Comparison of ENCODE assay signal across 1 cellular context in genomic region chr16:72927199-72928088, GRCh38.
TF ChIP-seq lines count a peak whose summit lies in the region.

No MANE protein-coding gene starts in this region.

TF ChIP-seq in HEK293, 187 proteins besides CTCF, POLR2A, EP300 and RAD21 (continued from another document):
- TF ChIP-seq ZNF26 (tag by site-specific recombination; IDR thresholded peaks at IDR 0.05), result no peak
- no peak for TF ChIP-seq MYNN (tag by site-specific recombination; IDR thresholded peaks at IDR 0.05; ENCODE audit: borderline replicate concordance)
- TF ChIP-seq BCL11A (tag by site-specific recombination; IDR thresholded peaks at IDR 0.05; ENCODE audit: low read depth), result peak; percentile 74; the same call in 1 of the 2 replicates
- TF ChIP-seq SP7 (tag by site-specific recombination; IDR thresholded peaks at IDR 0.05), result peak; percentile 96
- 0 out of 2 replicates have a peak, but pooled peaks have one; percentile 18 for TF ChIP-seq ZBTB11 (tag by site-specific recombination; conservative IDR thresholded peaks at IDR 0.05; ENCODE audit: low read depth)
- 0 out of 2 replicates have a peak, but pooled peaks have one; percentile 31 for TF ChIP-seq ZNF221 (tag by site-specific recombination; IDR thresholded peaks at IDR 0.05; ENCODE audit: borderline replicate concordance)
- TF ChIP-seq ZNF837 (tag by site-specific recombination; IDR thresholded peaks at IDR 0.05), result no peak
- TF ChIP-seq ZNF140 (tag by site-specific recombination; IDR thresholded peaks at IDR 0.05), result no peak
- TF ChIP-seq, protein P1, sequence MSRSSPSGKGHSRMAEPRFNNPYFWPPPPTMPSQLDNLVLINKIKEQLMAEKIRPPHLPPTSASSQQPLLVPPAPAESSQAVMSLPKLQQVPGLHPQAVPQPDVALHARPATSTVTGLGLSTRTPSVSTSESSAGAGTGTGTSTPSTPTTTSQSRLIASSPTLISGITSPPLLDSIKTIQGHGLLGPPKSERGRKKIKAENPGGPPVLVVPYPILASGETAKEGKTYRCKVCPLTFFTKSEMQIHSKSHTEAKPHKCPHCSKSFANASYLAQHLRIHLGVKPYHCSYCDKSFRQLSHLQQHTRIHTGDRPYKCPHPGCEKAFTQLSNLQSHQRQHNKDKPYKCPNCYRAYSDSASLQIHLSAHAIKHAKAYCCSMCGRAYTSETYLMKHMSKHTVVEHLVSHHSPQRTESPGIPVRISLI (tag by site-specific recombination; IDR thresholded peaks at IDR 0.05), result no peak
- TF ChIP-seq ZSCAN30 (tag by site-specific recombination; IDR thresholded peaks at IDR 0.05), result peak; percentile 94
- 0 out of 2 replicates have a peak, but pooled peaks have one; percentile 39 for TF ChIP-seq ZNF623 (tag by site-specific recombination; IDR thresholded peaks at IDR 0.05)
- TF ChIP-seq ZNF23 (tag by site-specific recombination; IDR thresholded peaks at IDR 0.05; ENCODE audit: borderline replicate concordance), result no peak
- TF ChIP-seq ZBTB21 (tag by site-specific recombination; IDR thresholded peaks at IDR 0.05), result peak; percentile 97
- TF ChIP-seq ZNF580 (tag by site-specific recombination; IDR thresholded peaks at IDR 0.05), result peak; percentile 96
- TF ChIP-seq ZNF174 (tag by site-specific recombination; IDR thresholded peaks at IDR 0.05), result peak; percentile 83
- TF ChIP-seq SCRT2 (tag by site-specific recombination; IDR thresholded peaks at IDR 0.05), result peak; percentile 91
- TF ChIP-seq ZFHX2 (tag by site-specific recombination; conservative IDR thresholded peaks at IDR 0.05), result peak; percentile 77
- peak; percentile 97 for TF ChIP-seq OSR2 (tag by site-specific recombination; IDR thresholded peaks at IDR 0.05)
- TF ChIP-seq MZF1 (tag by site-specific recombination; IDR thresholded peaks at IDR 0.05; ENCODE audit: borderline replicate concordance), result peak; percentile 96
- TF ChIP-seq ZNF155 (tag by site-specific recombination; IDR thresholded peaks at IDR 0.05), result no peak
- no peak for TF ChIP-seq ZNF529 (tag by site-specific recombination; IDR thresholded peaks at IDR 0.05; ENCODE audit: insufficient replicate concordance)
- TF ChIP-seq ZNF184 (tag by site-specific recombination; IDR thresholded peaks at IDR 0.05), result peak; percentile 84; the same call in 1 of the 2 replicates
- peak; percentile 31; the same call in 1 of the 2 replicates for TF ChIP-seq ZNF335 (tag by site-specific recombination; conservative IDR thresholded peaks at IDR 0.05)
- TF ChIP-seq ZNF239 (tag by site-specific recombination; IDR thresholded peaks at IDR 0.05), result no peak
- no peak for TF ChIP-seq SALL2 (tag by site-specific recombination; IDR thresholded peaks at IDR 0.05; ENCODE audit: borderline replicate concordance)
- no peak for TF ChIP-seq ZNF548 (tag by site-specific recombination; IDR thresholded peaks at IDR 0.05)
- TF ChIP-seq ZXDB (tag by site-specific recombination; IDR thresholded peaks at IDR 0.05), result peak; percentile 96
- peak; percentile 38; the same call in 1 of the 2 replicates for TF ChIP-seq SCRT1 (tag by site-specific recombination; IDR thresholded peaks at IDR 0.05; ENCODE audit: borderline replicate concordance)
- TF ChIP-seq IKZF3 (tag by site-specific recombination; IDR thresholded peaks at IDR 0.05), result peak; percentile 98
- TF ChIP-seq ZNF701 (tag by site-specific recombination; IDR thresholded peaks at IDR 0.05), result 0 out of 2 replicates have a peak, but pooled peaks have one; percentile 16
- peak; percentile 26; the same call in 1 of the 2 replicates for TF ChIP-seq ZNF677 (tag by site-specific recombination; IDR thresholded peaks at IDR 0.05)
- TF ChIP-seq ZNF629 (tag by site-specific recombination; IDR thresholded peaks at IDR 0.05), result peak; percentile 97
- no peak for TF ChIP-seq ZNF530 (tag by site-specific recombination; IDR thresholded peaks at IDR 0.05; ENCODE audit: low read depth)
- peak; percentile 58; the same call in 1 of the 2 replicates for TF ChIP-seq ZNF596 (tag by site-specific recombination; IDR thresholded peaks at IDR 0.05)
- TF ChIP-seq, protein P2, sequence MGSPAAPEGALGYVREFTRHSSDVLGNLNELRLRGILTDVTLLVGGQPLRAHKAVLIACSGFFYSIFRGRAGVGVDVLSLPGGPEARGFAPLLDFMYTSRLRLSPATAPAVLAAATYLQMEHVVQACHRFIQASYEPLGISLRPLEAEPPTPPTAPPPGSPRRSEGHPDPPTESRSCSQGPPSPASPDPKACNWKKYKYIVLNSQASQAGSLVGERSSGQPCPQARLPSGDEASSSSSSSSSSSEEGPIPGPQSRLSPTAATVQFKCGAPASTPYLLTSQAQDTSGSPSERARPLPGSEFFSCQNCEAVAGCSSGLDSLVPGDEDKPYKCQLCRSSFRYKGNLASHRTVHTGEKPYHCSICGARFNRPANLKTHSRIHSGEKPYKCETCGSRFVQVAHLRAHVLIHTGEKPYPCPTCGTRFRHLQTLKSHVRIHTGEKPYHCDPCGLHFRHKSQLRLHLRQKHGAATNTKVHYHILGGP (tag by site-specific recombination; IDR thresholded peaks at IDR 0.05), result peak; percentile 70; the same call in 1 of the 2 replicates
- TF ChIP-seq GFI1B (tag by site-specific recombination; IDR thresholded peaks at IDR 0.05), result peak; percentile 90; the same call in 1 of the 2 replicates
- 0 out of 2 replicates have a peak, but pooled peaks have one; percentile 20 for TF ChIP-seq ZNF600 (tag by site-specific recombination; IDR thresholded peaks at IDR 0.05)
- no peak for TF ChIP-seq ZFP3 (tag by site-specific recombination; IDR thresholded peaks at IDR 0.05; ENCODE audit: low read depth)
- peak; percentile 73 for TF ChIP-seq ZBTB6 (tag by site-specific recombination; IDR thresholded peaks at IDR 0.05)
- no peak for TF ChIP-seq ZNF214 (tag by site-specific recombination; IDR thresholded peaks at IDR 0.05; ENCODE audit: borderline replicate concordance)
- TF ChIP-seq ZBTB26 (tag by site-specific recombination; optimal IDR thresholded peaks at IDR 0.05), result peak; percentile 44
- peak; percentile 82; the same call in 1 of the 2 replicates for TF ChIP-seq ZNF394 (tag by site-specific recombination; IDR thresholded peaks at IDR 0.05; ENCODE audit: borderline replicate concordance)
- no peak for TF ChIP-seq ZNF138 (tag by site-specific recombination; IDR thresholded peaks at IDR 0.05; ENCODE audit: borderline replicate concordance)
- no peak for TF ChIP-seq PRDM1 (tag by site-specific recombination; IDR thresholded peaks at IDR 0.05)
- TF ChIP-seq ZNF521 (tag by site-specific recombination; IDR thresholded peaks at IDR 0.05), result no peak
- TF ChIP-seq, protein P3, sequence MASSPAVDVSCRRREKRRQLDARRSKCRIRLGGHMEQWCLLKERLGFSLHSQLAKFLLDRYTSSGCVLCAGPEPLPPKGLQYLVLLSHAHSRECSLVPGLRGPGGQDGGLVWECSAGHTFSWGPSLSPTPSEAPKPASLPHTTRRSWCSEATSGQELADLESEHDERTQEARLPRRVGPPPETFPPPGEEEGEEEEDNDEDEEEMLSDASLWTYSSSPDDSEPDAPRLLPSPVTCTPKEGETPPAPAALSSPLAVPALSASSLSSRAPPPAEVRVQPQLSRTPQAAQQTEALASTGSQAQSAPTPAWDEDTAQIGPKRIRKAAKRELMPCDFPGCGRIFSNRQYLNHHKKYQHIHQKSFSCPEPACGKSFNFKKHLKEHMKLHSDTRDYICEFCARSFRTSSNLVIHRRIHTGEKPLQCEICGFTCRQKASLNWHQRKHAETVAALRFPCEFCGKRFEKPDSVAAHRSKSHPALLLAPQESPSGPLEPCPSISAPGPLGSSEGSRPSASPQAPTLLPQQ (tag by site-specific recombination; IDR thresholded peaks at IDR 0.05), result peak; percentile 91
- no peak for TF ChIP-seq ZNF112 (tag by site-specific recombination; IDR thresholded peaks at IDR 0.05)
- peak; percentile 93 for TF ChIP-seq PRDM4 (tag by site-specific recombination; IDR thresholded peaks at IDR 0.05)
- TF ChIP-seq ZNF350 (tag by site-specific recombination; IDR thresholded peaks at IDR 0.05), result no peak
- TF ChIP-seq ZNF302 (tag by site-specific recombination; IDR thresholded peaks at IDR 0.05; ENCODE audit: low read depth), result 0 out of 2 replicates have a peak, but pooled peaks have one; percentile 80
- peak; percentile 93 for TF ChIP-seq TCF7L2 (IDR thresholded peaks at IDR 0.05; ENCODE audit: borderline replicate concordance, low read depth, low read length)
- TF ChIP-seq KLF8 (tag by site-specific recombination; IDR thresholded peaks at IDR 0.05), result no peak
- TF ChIP-seq SP3 (tag by site-specific recombination; IDR thresholded peaks at IDR 0.05), result no peak
- peak; percentile 93 for TF ChIP-seq ZNF24 (tag by site-specific recombination; IDR thresholded peaks at IDR 0.05)
- TF ChIP-seq ZBTB48 (tag by site-specific recombination; IDR thresholded peaks at IDR 0.05), result no peak
- TF ChIP-seq GLIS2 (tag by site-specific recombination; IDR thresholded peaks at IDR 0.05), result peak; percentile 83
